In genomic region chr22:49826603-49827306, GRCh38 we compare ENCODE assay signal across 8 cellular contexts. TPM values are rescaled to one million over a fixed set of nuclear protein-coding genes. Genes with fewer than 3 reads are reported as not detected.
DNase-seq lines count a peak whose midpoint lies in the region; ATAC-seq, FAIRE-seq and TF ChIP-seq lines count a peak whose summit lies in the region.

No MANE protein-coding gene starts in this region.

- peak; percentile 22 for TF ChIP-seq RAD21 in HepG2 (CRISPR knock-in tag; IDR thresholded peaks at IDR 0.05)

- TF ChIP-seq CTCF in RWPE1 (conservative IDR thresholded peaks at IDR 0.05; ENCODE audit: low read depth) (no peak), HepG2 (CRISPR knock-in tag; IDR thresholded peaks at IDR 0.05) (no peak), stomach (IDR thresholded peaks at IDR 0.05) (no peak), GM13976 (IDR thresholded peaks at IDR 0.05; ENCODE audit: borderline replicate concordance, control extremely low read depth, extremely low read depth, insufficient read depth, missing control alignments) (no peak)

- CTCF ChIA-PET in RWPE1 (lab: Yijun Ruan, JAX) (no interaction called here), HepG2 (lab: Yijun Ruan, JAX; ENCODE audit: low intra/inter-chr PET ratio, low total read pairs) (interaction anchor here (0.7 kb wide), 1 partner anchor 103 kb away, joined by 3 read pairs; no protein-coding TSS in a partner anchor)

- ATAC-seq in HepG2: peak; percentile 68
- no peak for ATAC-seq in GM21528 (IDR thresholded peaks at IDR 0.05; ENCODE audit: low FRiP score, unreplicated experiment)

- WGBS in HepG2 (ENCODE audit: low lambda C conversion rate): 0% methylated on average over 20 of the region's 92 CpGs
- WGBS in stomach, 5 donors: 0 to 1% (median 1%) methylated on average over 23 to 92 of the region's 92 CpGs

- BruUV-seq in HepG2 (replicated peaks; lab: Mats Ljungman, UMichigan): no TSS peak

- H3K9ac ChIP-seq in HepG2 (ENCODE audit: insufficient read depth, low read depth, low read length): peak overlapping the region; percentile 89

- intact Hi-C loops in HepG2 (cut with micrococcal nuclease; ENCODE audit: unreplicated experiment) (no loop called here), stomach (cut with DNase I; ENCODE audit: low total_unique reads) (no loop called here)

- TF ChIP-seq POLR2A in HepG2 (IDR thresholded peaks at IDR 0.05; ENCODE audit: insufficient read depth in 1 of 2, low read depth in 2 of 2, low read length in 2 of 2): no peak
- no peak for TF ChIP-seq POLR2A in stomach (IDR thresholded peaks at IDR 0.05)

- H3K4me1 ChIP-seq in HepG2 (ENCODE audit: insufficient read depth, low read length) (peaks cover 42% of the 10 kb centered on the region), stomach (peaks cover 23 to 56% (median 42%) of the 10 kb centered on the region in 4 donors)

- H3K36me3 ChIP-seq in HepG2 (replicated peaks in 1 of 2; ENCODE audit: control insufficient read depth in 1 of 2, insufficient read depth in 2 of 2, low read length in 2 of 2) (peaks cover 11 to 25% of the 10 kb centered on the region in 2 experiments; a peak in 4 of 5 replicates), stomach (peaks cover 23 to 37% (median 26%) of the 10 kb centered on the region in 4 donors)

- POLR2A ChIA-PET in RWPE1 (lab: Yijun Ruan, JAX; ENCODE audit: low non-redundant PET): no interaction called here
- POLR2A ChIA-PET in HepG2 (lab: Yijun Ruan, JAX): interaction anchor here (1.0 to 1.3 kb wide), 3 partner anchors 11 to 120 kb away, joined by 3 to 4 read pairs (median 3); no protein-coding TSS in a partner anchor

- peaks cover 0 to 6% of the 10 kb centered on the region in 2 experiments; a peak in 2 of 5 replicates for H3K27me3 ChIP-seq in HepG2 (ENCODE audit: control insufficient read depth in 1 of 2, insufficient read depth in 2 of 2, low read length in 2 of 2)
- no peaks in the 10 kb centered on the region for H3K27me3 ChIP-seq in stomach

- H3K79me2 ChIP-seq in HepG2 (ENCODE audit: insufficient read depth, low read length): peaks cover 51% of the 10 kb centered on the region

- peak; percentile 74 for DNase-seq in activated CD8-positive, alpha-beta memory T cell treated with anti-CD3 and anti-CD28 coated beads for 24 hours
- no peak for DNase-seq in activated CD8-positive, alpha-beta memory T cell treated with anti-CD3 and anti-CD28 coated beads, Interleukin-2, amount 50 U/mL, for 4 hours
- DNase-seq in RWPE1 (ENCODE audit: low spot score): peak; percentile 14
- DNase-seq in cerebellum (ENCODE audit: low spot score): peak; percentile 62
- no peak for DNase-seq in HepG2 (ENCODE audit: low spot score)
- DNase-seq in stomach: peak; percentile 66
- DNase-seq in GM13976 (ENCODE audit: low spot score): no peak

- peak overlapping the region; percentile 95 for H3K4me2 ChIP-seq in HepG2 (ENCODE audit: low read depth, low read length)

- peaks cover 27% of the 10 kb centered on the region for H4K20me1 ChIP-seq in HepG2 (ENCODE audit: insufficient read depth, low read length)

- TF ChIP-seq EP300 in HepG2 (IDR thresholded peaks at IDR 0.05; ENCODE audit: low read depth in 2 of 2, low read length in 2 of 2) (no peak), HepG2 (CRISPR knock-in tag; IDR thresholded peaks at IDR 0.05; ENCODE audit: borderline replicate concordance) (no peak), stomach (IDR thresholded peaks at IDR 0.05) (no peak)

- FAIRE-seq in HepG2 (lab: Jason Lieb, UNC): no peak

- in situ Hi-C loops in HepG2 (cut with HindIII; ENCODE audit: extremely low pct_ligation_motif_present, low pct_unique_long_range_greater_than_20kb) (no loop called here), GM13976 (cut with MboI; ENCODE audit: low sequenced_read_pairs, unreplicated experiment) (no loop called here)

- no peaks in the 10 kb centered on the region for H3K9me3 ChIP-seq in HepG2 (ENCODE audit: low read length)
- peaks cover 0 to 6% (median 2%) of the 10 kb centered on the region in 4 donors for H3K9me3 ChIP-seq in stomach

- H3K27ac ChIP-seq in RWPE1 (peak overlapping the region; percentile 71), HepG2 (ENCODE audit: extremely low read length, insufficient read depth, low read length) (peak overlapping the region; percentile 62), stomach (peak overlapping the region; percentile 86 to 95 (median 90))

- H3K4me3 ChIP-seq in HepG2 (replicated peaks in 1 of 3; ENCODE audit: insufficient read depth in 1 of 3, low read depth in 2 of 3, low read length in 3 of 3): peak overlapping the region; percentile 87 to 99 (median 96)
- H3K4me3 ChIP-seq in stomach: peak overlapping the region; percentile 62 to 90 (median 65)

- no peak overlapping the region for H2AFZ ChIP-seq in HepG2 (ENCODE audit: low read length)

TF ChIP-seq in HepG2, 621 proteins besides CTCF, POLR2A, EP300 and RAD21 (continues in another document):
- TF ChIP-seq ZNF768 (CRISPR knock-in tag; IDR thresholded peaks at IDR 0.05) (peak; percentile 84), ZFX (CRISPR knock-in tag; IDR thresholded peaks at IDR 0.05; ENCODE audit: low read depth) (peak; percentile 73), ZNF101 (CRISPR knock-in tag; IDR thresholded peaks at IDR 0.05; ENCODE audit: borderline replicate concordance, low read depth) (no peak), ZNF883 (CRISPR knock-in tag; IDR thresholded peaks at IDR 0.05; ENCODE audit: not compliant biosample characterization) (no peak)

RNA-seq across cellular contexts. Expression of gene BRD1, which starts 0.9 kb away (rescaled TPM):
- total RNA-seq in cerebellum (36.5 TPM), HepG2 (2016; rRNA removed; fragmentation: Illumina TruSeq; extraction: Trizol) (6.6 and 12.0 TPM in 2 replicates), stomach (10 to 100 TPM; 29.2 to 92.4 (median 49.4) TPM)
- total RNA-seq in HepG2 (2016; cell fraction: cytosol; rRNA removed; fragmentation: Illumina TruSeq; extraction: Trizol; ENCODE audit: low read depth): 6.1 and 7.5 TPM in 2 replicates
- total RNA-seq in HepG2 (2016; cell fraction: insoluble cytoplasmic fraction; rRNA removed; fragmentation: Illumina TruSeq; extraction: Trizol): 6.3 and 13.3 TPM in 2 replicates
- total RNA-seq in HepG2 (2016; cell fraction: membrane; rRNA removed; fragmentation: Illumina TruSeq; extraction: Trizol): 6.7 and 8.2 TPM in 2 replicates
- 14.2 and 15.7 TPM in 2 replicates for total RNA-seq in HepG2 (2016; cell fraction: nucleus; rRNA removed; fragmentation: Illumina TruSeq; extraction: Trizol)
- polyA plus RNA-seq in HepG2 (2011; rRNA removed) (5.1 and 6.4 TPM in 2 replicates), stomach (10 to 100 TPM; 10.0 to 17.7 (median 16.0) TPM)
- 3.8 and 3.9 TPM in 2 replicates for polyA plus RNA-seq in HepG2 (2011; cell fraction: cytosol; rRNA removed)
- 29.0 and 31.0 TPM in 2 replicates for polyA plus RNA-seq in HepG2 (2011; cell fraction: nucleus; rRNA removed)
- 14.8 and 16.2 TPM in 2 replicates for polyA plus RNA-seq in HepG2 (2012)
- 0.67 and 0.95 TPM in 2 replicates for polyA plus RNA-seq in HepG2 (2016; cell fraction: cytosol; fragmentation: Illumina TruSeq; extraction: Trizol; ENCODE audit: low read depth)
- polyA plus RNA-seq in HepG2 (2016; cell fraction: insoluble cytoplasmic fraction; fragmentation: Illumina TruSeq; extraction: Trizol; ENCODE audit: low read depth): 8.8 and 10.0 TPM in 2 replicates
- 2.6 and 3.2 TPM in 2 replicates for polyA plus RNA-seq in HepG2 (2016; cell fraction: membrane; fragmentation: Illumina TruSeq; extraction: Trizol; ENCODE audit: low read depth)
- 28.8 and 30.8 TPM in 2 replicates for polyA plus RNA-seq in HepG2 (2016; cell fraction: nucleus; fragmentation: Illumina TruSeq; extraction: Trizol; ENCODE audit: insufficient read depth, low read depth)
- 4.2 and 8.4 TPM in 2 replicates for polyA minus RNA-seq in HepG2 (2011; rRNA and poly(A)+ RNA removed; ENCODE audit: low replicate concordance)
- polyA minus RNA-seq in HepG2 (2011; cell fraction: cytosol; rRNA and poly(A)+ RNA removed): 7.6 and 8.3 TPM in 2 replicates
- 29.1 and 32.0 TPM in 2 replicates for polyA minus RNA-seq in HepG2 (2011; cell fraction: nucleus; rRNA and poly(A)+ RNA removed)

RNA-seq across cellular contexts. Expression of gene ZBED4, which starts 26.9 kb away (rescaled TPM):
- total RNA-seq in cerebellum (23.1 TPM), HepG2 (2016; rRNA removed; fragmentation: Illumina TruSeq; extraction: Trizol) (9.6 and 11.9 TPM in 2 replicates), stomach (10 to 100 TPM; 11.9 to 31.7 (median 21.6) TPM)
- 0.91 and 1.3 TPM in 2 replicates for total RNA-seq in HepG2 (2016; cell fraction: cytosol; rRNA removed; fragmentation: Illumina TruSeq; extraction: Trizol; ENCODE audit: low read depth)
- 9.6 and 9.7 TPM in 2 replicates for total RNA-seq in HepG2 (2016; cell fraction: insoluble cytoplasmic fraction; rRNA removed; fragmentation: Illumina TruSeq; extraction: Trizol)
- total RNA-seq in HepG2 (2016; cell fraction: membrane; rRNA removed; fragmentation: Illumina TruSeq; extraction: Trizol): 5.5 TPM in 2 replicates
- total RNA-seq in HepG2 (2016; cell fraction: nucleus; rRNA removed; fragmentation: Illumina TruSeq; extraction: Trizol): 8.0 and 9.8 TPM in 2 replicates
- polyA plus RNA-seq in HepG2 (2011; rRNA removed) (5.4 and 6.0 TPM in 2 replicates), stomach (1 to 10 TPM; 2.2 to 3.2 (median 3.2) TPM)
- polyA plus RNA-seq in HepG2 (2011; cell fraction: cytosol; rRNA removed): 4.8 and 5.6 TPM in 2 replicates
- 9.9 and 11.1 TPM in 2 replicates for polyA plus RNA-seq in HepG2 (2011; cell fraction: nucleus; rRNA removed)
- polyA plus RNA-seq in HepG2 (2012): 9.9 and 11.2 TPM in 2 replicates
- polyA plus RNA-seq in HepG2 (2016; cell fraction: cytosol; fragmentation: Illumina TruSeq; extraction: Trizol; ENCODE audit: low read depth): 0.43 and 0.49 TPM in 2 replicates
- polyA plus RNA-seq in HepG2 (2016; cell fraction: insoluble cytoplasmic fraction; fragmentation: Illumina TruSeq; extraction: Trizol; ENCODE audit: low read depth): 9.0 and 10.5 TPM in 2 replicates
- polyA plus RNA-seq in HepG2 (2016; cell fraction: membrane; fragmentation: Illumina TruSeq; extraction: Trizol; ENCODE audit: low read depth): 2.4 and 2.7 TPM in 2 replicates
- 13.2 and 13.5 TPM in 2 replicates for polyA plus RNA-seq in HepG2 (2016; cell fraction: nucleus; fragmentation: Illumina TruSeq; extraction: Trizol; ENCODE audit: insufficient read depth, low read depth)
- polyA minus RNA-seq in HepG2 (2011; rRNA and poly(A)+ RNA removed; ENCODE audit: low replicate concordance): 7.8 and 12.8 TPM in 2 replicates
- polyA minus RNA-seq in HepG2 (2011; cell fraction: cytosol; rRNA and poly(A)+ RNA removed): 8.8 and 10.3 TPM in 2 replicates
- polyA minus RNA-seq in HepG2 (2011; cell fraction: nucleus; rRNA and poly(A)+ RNA removed): 12.1 and 13.2 TPM in 2 replicates

Comparison
In these comparisons a context has a peak if more than half of its experiments do, and no peak if none do; other contexts are left out.
1. DNase-seq: peak in activated CD8-positive, alpha-beta memory T cell treated with anti-CD3 and anti-CD28 coated beads for 24 hours (single experiment), RWPE1 (single experiment), cerebellum (single experiment) and stomach (single experiment); none in activated CD8-positive, alpha-beta memory T cell treated with anti-CD3 and anti-CD28 coated beads, Interleukin-2, amount 50 U/mL, for 4 hours (single experiment), HepG2 (single experiment) and GM13976 (single experiment).
2. Peak in every context shown above with its lines, with median percentiles within 50 percentile points of each other: H3K27ac ChIP-seq.